ENCODE assay signal across 1 cellular context in the genomic region with DNA sequence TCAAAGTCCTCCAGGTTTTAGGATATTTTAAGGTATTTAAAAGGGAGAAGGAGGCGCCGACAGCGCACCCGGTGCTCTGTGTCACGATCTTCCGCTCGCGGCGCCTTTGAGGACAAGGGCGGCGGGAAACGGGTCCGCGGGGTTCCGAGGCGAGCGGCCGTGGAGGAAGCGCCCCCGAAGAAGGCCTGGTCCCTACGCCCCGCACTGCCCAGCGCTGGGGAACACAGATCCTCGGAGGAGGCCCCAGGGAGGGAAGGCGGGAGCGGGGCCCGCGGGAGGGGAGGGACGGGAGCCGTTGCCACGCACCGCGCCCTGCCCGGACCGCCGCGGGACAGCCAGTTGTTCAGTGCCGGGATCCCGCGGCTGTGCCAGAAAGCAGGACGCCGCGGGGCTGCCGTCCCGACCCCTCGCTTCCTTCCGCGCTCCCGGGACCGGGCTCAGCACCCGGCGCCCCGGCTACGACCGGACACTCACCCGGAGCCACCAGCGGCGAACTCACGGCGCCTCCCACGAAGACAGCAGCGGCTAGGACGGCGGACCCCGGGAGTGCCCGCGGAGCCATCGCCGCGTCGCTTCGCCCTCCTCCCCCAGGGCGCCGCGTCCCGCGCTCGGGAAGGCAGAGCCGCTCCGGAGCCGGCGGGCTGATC.
TF ChIP-seq lines count a peak whose summit lies in the region.

No MANE protein-coding gene starts in this region.

TF ChIP-seq in IMR-90, 13 proteins besides CTCF, POLR2A, EP300 and RAD21 (continued from another document):
- TF ChIP-seq, protein P1, sequence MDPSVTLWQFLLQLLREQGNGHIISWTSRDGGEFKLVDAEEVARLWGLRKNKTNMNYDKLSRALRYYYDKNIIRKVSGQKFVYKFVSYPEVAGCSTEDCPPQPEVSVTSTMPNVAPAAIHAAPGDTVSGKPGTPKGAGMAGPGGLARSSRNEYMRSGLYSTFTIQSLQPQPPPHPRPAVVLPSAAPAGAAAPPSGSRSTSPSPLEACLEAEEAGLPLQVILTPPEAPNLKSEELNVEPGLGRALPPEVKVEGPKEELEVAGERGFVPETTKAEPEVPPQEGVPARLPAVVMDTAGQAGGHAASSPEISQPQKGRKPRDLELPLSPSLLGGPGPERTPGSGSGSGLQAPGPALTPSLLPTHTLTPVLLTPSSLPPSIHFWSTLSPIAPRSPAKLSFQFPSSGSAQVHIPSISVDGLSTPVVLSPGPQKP (IDR thresholded peaks at IDR 0.05; ENCODE audit: borderline replicate concordance, low read depth, low read length), result no peak
- TF ChIP-seq SMC3 (IDR thresholded peaks at IDR 0.05; ENCODE audit: low read depth, low read length) (0 out of 2 replicates have a peak, but pooled peaks have one; percentile 1), FOS (IDR thresholded peaks at IDR 0.05; ENCODE audit: low read depth, low read length) (no peak)
